32 cellular contexts compared by ENCODE assay signal in the genomic region with DNA sequence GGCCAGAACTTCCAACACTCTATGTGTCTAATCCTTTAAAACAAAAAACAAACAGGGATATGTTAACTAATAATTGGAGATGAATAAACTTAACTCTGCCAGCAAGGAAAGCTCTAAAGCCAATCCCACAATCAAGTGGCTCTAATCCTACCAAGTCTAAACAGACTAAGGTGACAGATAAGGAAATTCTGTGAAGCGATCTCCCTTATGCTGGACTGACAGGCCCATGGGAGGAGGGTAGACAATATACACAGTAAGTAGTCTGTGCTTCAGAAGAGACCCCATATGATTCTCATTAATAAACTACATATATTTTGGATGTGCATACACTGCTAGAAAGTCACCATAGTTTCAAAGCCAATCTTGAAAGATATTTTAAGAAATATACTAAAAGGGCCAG. TPM values are rescaled to one million over a fixed set of nuclear protein-coding genes. Genes with fewer than 3 reads are reported as not detected.
"Had no signal": no experiment of that assay in that cellular context is flagged by ENCODE, and none has a peak within 500 bp of the region (broad histone marks: within the 10 kb centered on the region; RNA-seq: fewer than 3 reads in every experiment).

No MANE protein-coding gene starts in this region.

- DNase-seq: activated CD4-positive, alpha-beta T cell treated with anti-CD3 and anti-CD28 coated beads for 4 hours; activated CD4-positive, alpha-beta T cell treated with anti-CD3 and anti-CD28 coated beads, Interleukin-2, amount 50 U/mL, for 48 hours; activated CD4-positive, CD25-positive, alpha-beta regulatory T cell; activated CD8-positive, alpha-beta memory T cell treated with anti-CD3 and anti-CD28 coated beads for 24 hours; activated gamma-delta T cell; activated naive CD4-positive, alpha-beta T cell treated with anti-CD3 and anti-CD28 coated beads, Interleukin-2, amount 10 ng/mL, durations not matched to agents 7 days and 5 days; activated naive CD8-positive, alpha-beta T cell treated with anti-CD3 and anti-CD28 coated beads, Interleukin-2, amount 10 ng/mL, durations not matched to agents 7 days and 5 days; cerebellar nuclear complex; colonic mucosa; effector CD8-positive, alpha-beta T cell; gastrocnemius medialis; glutamatergic neuron; hippocampal formation; left cardiac atrium; mesenchymal stem cell; nephron progenitor cell; right lobe of liver; stimulated activated CD4-positive, alpha-beta T cell treated with anti-CD3 and anti-CD28 coated beads, Interleukin-12 subunit alpha, Interleukin-12 subunit beta, amount 100 ng/mL, for 4 hours; stimulated activated CD4-positive, alpha-beta T cell treated with anti-CD3 and anti-CD28 coated beads, Interleukin-4, amount 100 ng/mL, for 1 hour; stimulated activated naive CD8-positive, alpha-beta T cell treated with anti-CD3 and anti-CD28 coated beads, Interleukin-15, Interleukin-2, amounts not matched to agents 100 U/mL and 50 U/mL, for 24 hours; T-helper 9 cell; testis; transverse colon had no signal

- ATAC-seq: gastrocnemius medialis; left cardiac atrium; right lobe of liver; stimulated activated naive CD8-positive, alpha-beta T cell treated with anti-CD3 and anti-CD28 coated beads, Interleukin-15, Interleukin-2, amounts not matched to agents 100 U/mL and 50 U/mL, for 24 hours had no signal

- H3K27me3 Mint-ChIP-seq: activated naive CD4-positive, alpha-beta T cell treated with anti-CD3 and anti-CD28 coated beads, Interleukin-2, amount 10 ng/mL, durations not matched to agents 7 days and 5 days; activated naive CD8-positive, alpha-beta T cell treated with anti-CD3 and anti-CD28 coated beads, Interleukin-2, amount 10 ng/mL, durations not matched to agents 7 days and 5 days; brain had no signal

- H3K4me3 Mint-ChIP-seq: activated naive CD4-positive, alpha-beta T cell treated with anti-CD3 and anti-CD28 coated beads, Interleukin-2, amount 10 ng/mL, durations not matched to agents 7 days and 5 days; activated naive CD8-positive, alpha-beta T cell treated with anti-CD3 and anti-CD28 coated beads, Interleukin-2, amount 10 ng/mL, durations not matched to agents 7 days and 5 days; brain; nephron progenitor cell had no signal

- H3K27ac Mint-ChIP-seq: activated naive CD4-positive, alpha-beta T cell treated with anti-CD3 and anti-CD28 coated beads, Interleukin-2, amount 10 ng/mL, durations not matched to agents 7 days and 5 days; activated naive CD8-positive, alpha-beta T cell treated with anti-CD3 and anti-CD28 coated beads, Interleukin-2, amount 10 ng/mL, durations not matched to agents 7 days and 5 days; brain; nephron progenitor cell had no signal

- H3K4me1 ChIP-seq: ascending aorta, testis had no signal

- H3K4me3 ChIP-seq: ascending aorta, cardiac muscle cell, colonic mucosa, gastrocnemius medialis, right lobe of liver, testis, transverse colon had no signal

- H3K27me3 ChIP-seq: ascending aorta, cardiac muscle cell, colonic mucosa, gastrocnemius medialis, neutrophil, right lobe of liver, testis, transverse colon had no signal

- H3K36me3 ChIP-seq: ascending aorta, cardiac muscle cell, colonic mucosa, gastrocnemius medialis, neutrophil, right lobe of liver, transverse colon had no signal

- H3K9me3 ChIP-seq: ascending aorta, colonic mucosa, gastrocnemius medialis, neutrophil, right lobe of liver, testis, transverse colon had no signal

- H3K27ac ChIP-seq: ascending aorta, cardiac muscle cell, colonic mucosa, gastrocnemius medialis, neutrophil, right lobe of liver, testis had no signal

RNA-seq across cellular contexts. Expression of a gene that starts 16.7 kb away (rescaled TPM):
- total RNA-seq: activated naive CD8-positive, alpha-beta T cell treated with anti-CD3 and anti-CD28 coated beads, Interleukin-2, amount 10 ng/mL, durations not matched to agents 7 days and 5 days; ascending aorta; cardiac muscle cell; left cardiac atrium; osteocyte; posterior vena cava; skeletal muscle tissue; T-helper 1 cell treated with Interleukin-12 subunit alpha and Interleukin-12 subunit beta and Interleukin-4 antibody, amounts not matched to agents 30 ng/mL and 1 ng/mL, for 36 hours had no signal
- polyA plus RNA-seq: cardiac muscle cell, keratinocyte had no signal
